1 cellular context compared by ENCODE assay signal in the genomic region with DNA sequence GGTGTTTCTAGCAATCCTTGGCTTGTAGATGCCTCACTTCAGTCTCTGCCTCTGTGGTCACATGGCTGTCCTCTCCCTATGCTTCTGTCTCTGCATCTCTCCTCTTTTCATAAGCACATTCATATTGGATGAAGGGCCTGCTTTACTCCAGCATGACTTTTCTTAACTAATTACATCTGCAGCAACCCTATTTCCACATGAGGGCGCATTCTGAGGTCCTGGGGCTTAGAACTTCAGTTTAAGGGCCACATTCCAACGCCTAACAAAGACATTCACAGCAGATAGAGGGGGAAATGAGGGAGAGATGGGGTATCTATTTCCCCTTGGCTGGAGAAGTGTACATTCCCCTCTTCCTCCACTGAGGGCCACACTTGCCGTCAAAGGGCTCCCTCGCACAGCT.
A peak's percentile ranks its signal among the peaks of the same experiment; 100 is the strongest.
TF ChIP-seq lines count a peak whose summit lies in the region.

No MANE protein-coding gene starts in this region.

TF ChIP-seq in K562, 482 proteins besides CTCF, POLR2A, EP300 and RAD21:
- peak; percentile 11; the same call in 1 of the 2 replicates for TF ChIP-seq TFE3 (CRISPR knock-in tag; IDR thresholded peaks at IDR 0.05)
- TF ChIP-seq MED1 (CRISPR knock-in tag; IDR thresholded peaks at IDR 0.05; ENCODE audit: borderline replicate concordance): no peak
- no peak for TF ChIP-seq ZNF740 (CRISPR knock-in tag; IDR thresholded peaks at IDR 0.05)
- no peak for TF ChIP-seq ZNF740 (tag; IDR thresholded peaks at IDR 0.05)
TF ChIP-seq in K562: peak in this region for 1.
